12 cellular contexts compared by ENCODE assay signal in the genomic region with DNA sequence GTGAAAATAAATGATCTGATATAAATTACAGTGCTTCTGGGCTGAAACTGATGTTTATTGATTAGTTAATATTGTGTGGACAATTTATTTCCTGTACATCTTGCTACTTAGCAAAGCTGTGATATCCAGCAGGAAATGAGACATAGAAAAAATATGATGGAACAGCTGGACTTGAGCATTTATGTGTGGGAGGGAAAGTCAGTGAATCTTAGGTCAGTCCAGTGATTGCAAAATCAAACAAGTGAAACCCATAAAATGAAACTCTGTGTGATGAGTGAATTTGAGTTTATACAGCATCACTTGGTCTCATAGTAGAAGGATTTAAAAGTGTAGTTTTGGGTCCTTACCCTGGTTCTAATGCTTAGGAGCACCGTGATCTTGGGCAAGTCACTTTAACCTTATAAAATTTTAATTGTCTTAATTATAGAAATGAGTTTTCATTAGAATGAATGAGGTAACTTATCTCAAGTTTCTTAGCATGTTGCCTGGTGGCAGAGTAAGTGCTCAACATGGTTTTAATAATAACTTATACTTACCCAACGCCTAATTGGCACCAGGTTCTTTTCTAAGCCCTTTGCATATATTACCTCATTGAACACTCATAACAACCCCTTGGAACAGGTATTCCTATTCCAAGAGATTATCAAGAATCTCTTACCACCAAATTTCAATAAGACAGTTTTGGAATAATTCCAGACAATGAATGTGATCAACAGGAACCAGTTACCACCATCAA.
A peak's percentile ranks its signal among the peaks of the same experiment; 100 is the strongest.
DNase-seq lines count a peak whose midpoint lies in the region; ATAC-seq and TF ChIP-seq lines count a peak whose summit lies in the region.
"Had no signal": no experiment of that assay in that cellular context is flagged by ENCODE, and none has a peak within 500 bp of the region (broad histone marks: within the 10 kb centered on the region; RNA-seq: fewer than 3 reads in every experiment).

No MANE protein-coding gene starts in this region.

- H3K36me3 Mint-ChIP-seq in neural progenitor cell, result no peaks in the 10 kb centered on the region

- H3K27ac Mint-ChIP-seq in neural progenitor cell, result no peak overlapping the region
- no peak overlapping the region for H3K27ac Mint-ChIP-seq in stimulated activated naive CD8-positive, alpha-beta T cell treated with anti-CD3 and anti-CD28 coated beads, Interleukin-15, amount 100 ng/mL, for 72 hours

- H3K4me3 ChIP-seq in GM23248 (peak overlapping the region; percentile 32), foreskin fibroblast (ENCODE audit: low read depth in 1 of 2, low read length in 2 of 2) (no peak overlapping the region), skeletal muscle cell (ENCODE audit: low read depth, low read length) (no peak overlapping the region), neural progenitor cell (no peak overlapping the region)
- H3K4me3 ChIP-seq: coronary artery, K562 had no signal

- in situ Hi-C loops in GM23248 (cut with MboI), result no loop called here

- peak overlapping the region; percentile 34 for H3K27ac ChIP-seq in GM23248
- no peak overlapping the region for H3K27ac ChIP-seq in neural progenitor cell

- peaks cover 54% of the 10 kb centered on the region for H3K4me1 ChIP-seq in GM23248 (ENCODE audit: insufficient read depth)
- no peaks in the 10 kb centered on the region for H3K4me1 ChIP-seq in neural progenitor cell

- H3K9ac ChIP-seq in GM23248 (no peak overlapping the region), neural progenitor cell (no peak overlapping the region)

- peaks cover 63% of the 10 kb centered on the region for H3F3A ChIP-seq in GM23248 (ENCODE audit: insufficient read depth)
- no peaks in the 10 kb centered on the region for H3F3A ChIP-seq in neural progenitor cell (ENCODE audit: low read depth)

- POLR2A ChIA-PET in HEK293T (lab: Yijun Ruan, JAX), result no interaction called here

- no peaks in the 10 kb centered on the region for H3K27me3 Mint-ChIP-seq in neural progenitor cell (ENCODE audit: insufficient read depth, low read depth)
- H3K27me3 Mint-ChIP-seq in stimulated activated naive CD8-positive, alpha-beta T cell treated with anti-CD3 and anti-CD28 coated beads, Interleukin-15, amount 100 ng/mL, for 72 hours, result no peaks in the 10 kb centered on the region

- no peaks in the 10 kb centered on the region for H3K9me3 Mint-ChIP-seq in neural progenitor cell
- H3K9me3 Mint-ChIP-seq in stimulated activated naive CD8-positive, alpha-beta T cell treated with anti-CD3 and anti-CD28 coated beads, Interleukin-15, amount 100 ng/mL, for 72 hours, result no peaks in the 10 kb centered on the region

- no peaks in the 10 kb centered on the region for H3K9me2 ChIP-seq in GM23248 (ENCODE audit: insufficient read depth)

- H2AFZ ChIP-seq in GM23248 (no peak overlapping the region), neural progenitor cell (replicated peaks) (no peak overlapping the region)

- no peaks in the 10 kb centered on the region for H4K20me1 ChIP-seq in GM23248 (ENCODE audit: insufficient read depth)
- H4K20me1 ChIP-seq in neural progenitor cell (ENCODE audit: low read depth), result no peaks in the 10 kb centered on the region

- no peak overlapping the region for H3K4me3 Mint-ChIP-seq in neural progenitor cell
- H3K4me3 Mint-ChIP-seq in stimulated activated naive CD8-positive, alpha-beta T cell treated with anti-CD3 and anti-CD28 coated beads, Interleukin-15, amount 100 ng/mL, for 72 hours, result no peak overlapping the region

- H3K36me3 ChIP-seq in GM23248 (ENCODE audit: low read depth) (no peaks in the 10 kb centered on the region), neural progenitor cell (no peaks in the 10 kb centered on the region)

- no peak for ATAC-seq in stimulated activated naive CD8-positive, alpha-beta T cell treated with anti-CD3 and anti-CD28 coated beads, Interleukin-15, amount 100 ng/mL, for 72 hours
- ATAC-seq: K562 had no signal

- H3K9me3 ChIP-seq in GM23248 (ENCODE audit: low read depth) (no peaks in the 10 kb centered on the region), neural progenitor cell (ENCODE audit: low read depth) (no peaks in the 10 kb centered on the region)

- DNase-seq in GM23248, result peak; percentile 95
- peak; percentile 17 for DNase-seq in SW480 (ENCODE audit: low spot score)
- DNase-seq in foreskin fibroblast, result peak; percentile 88 to 93
- DNase-seq in skeletal muscle cell (ENCODE audit: low read depth), result peak; percentile 82
- no peak for DNase-seq in neural progenitor cell (ENCODE audit: low spot score)
- DNase-seq in HEK293T (ENCODE audit: extremely low spot score), result no peak
- DNase-seq in activated naive CD4-positive, alpha-beta T cell treated with Interleukin-2 at 50 U/mL for 16 hours, result no peak
- no peak for DNase-seq in stimulated activated naive CD8-positive, alpha-beta T cell treated with anti-CD3 and anti-CD28 coated beads, Interleukin-15, amount 100 ng/mL, for 72 hours
- DNase-seq: NCI-H748 treated with DMSO at 0.1 percent for 48 hours, T1000 had no signal

- CTCF ChIA-PET in HEK293T (lab: Yijun Ruan, JAX), result no interaction called here

- TF ChIP-seq CTCF in foreskin fibroblast (IDR thresholded peaks at IDR 0.05; ENCODE audit: low read depth, low read length) (no peak), neural progenitor cell (IDR thresholded peaks at IDR 0.05) (no peak)

- H3K27me3 ChIP-seq in GM23248 (replicated peaks; ENCODE audit: insufficient read depth), result no peaks in the 10 kb centered on the region
- H3K27me3 ChIP-seq in neural progenitor cell, result no peaks in the 10 kb centered on the region

- 0% methylated on average over 2 of the region's 2 CpGs for WGBS in GM23248 (ENCODE audit: low coverage in 1 of 2, low lambda C conversion rate in 2 of 2, missing lambda C conversion rate in 2 of 2), 2 experiments

- peak overlapping the region; percentile 64 for H3K4me2 ChIP-seq in GM23248 (ENCODE audit: unreplicated experiment)
- no peak overlapping the region for H3K4me2 ChIP-seq in neural progenitor cell

- H3K79me2 ChIP-seq in GM23248 (ENCODE audit: insufficient read depth), result no peaks in the 10 kb centered on the region
- H3K79me2 ChIP-seq in neural progenitor cell (ENCODE audit: low read depth), result no peaks in the 10 kb centered on the region

- H3K4me1 Mint-ChIP-seq in neural progenitor cell, result no peaks in the 10 kb centered on the region
- H3K4me1 Mint-ChIP-seq in stimulated activated naive CD8-positive, alpha-beta T cell treated with anti-CD3 and anti-CD28 coated beads, Interleukin-15, amount 100 ng/mL, for 72 hours, result no peaks in the 10 kb centered on the region

TF ChIP-seq in HEK293T, 16 proteins besides CTCF, POLR2A, EP300 and RAD21:
- TF ChIP-seq BHLHE40 (IDR thresholded peaks at IDR 0.05; ENCODE audit: borderline replicate concordance) (no peak), SP1 (IDR thresholded peaks at IDR 0.05) (no peak), FOXM1 (IDR thresholded peaks at IDR 0.05; ENCODE audit: borderline replicate concordance) (no peak), ARNT (IDR thresholded peaks at IDR 0.05) (no peak), HDGF (IDR thresholded peaks at IDR 0.05; ENCODE audit: borderline replicate concordance) (no peak), FOXK2 (IDR thresholded peaks at IDR 0.05) (no peak), NFRKB (IDR thresholded peaks at IDR 0.05) (no peak), CTBP1 (IDR thresholded peaks at IDR 0.05; ENCODE audit: borderline replicate concordance) (no peak), TARDBP (IDR thresholded peaks at IDR 0.05) (no peak), SUZ12 (IDR thresholded peaks at IDR 0.05) (no peak), ZNF384 (IDR thresholded peaks at IDR 0.05) (no peak)
- TF ChIP-seq, protein P1, sequence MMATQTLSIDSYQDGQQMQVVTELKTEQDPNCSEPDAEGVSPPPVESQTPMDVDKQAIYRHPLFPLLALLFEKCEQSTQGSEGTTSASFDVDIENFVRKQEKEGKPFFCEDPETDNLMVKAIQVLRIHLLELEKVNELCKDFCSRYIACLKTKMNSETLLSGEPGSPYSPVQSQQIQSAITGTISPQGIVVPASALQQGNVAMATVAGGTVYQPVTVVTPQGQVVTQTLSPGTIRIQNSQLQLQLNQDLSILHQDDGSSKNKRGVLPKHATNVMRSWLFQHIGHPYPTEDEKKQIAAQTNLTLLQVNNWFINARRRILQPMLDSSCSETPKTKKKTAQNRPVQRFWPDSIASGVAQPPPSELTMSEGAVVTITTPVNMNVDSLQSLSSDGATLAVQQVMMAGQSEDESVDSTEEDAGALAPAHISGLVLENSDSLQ (IDR thresholded peaks at IDR 0.05), result no peak

Comparison
In these comparisons a context has a peak if more than half of its experiments do, and no peak if none do; other contexts are left out.
1. DNase-seq: peak in GM23248 (single experiment), SW480 (single experiment), foreskin fibroblast (2 of 2) and skeletal muscle cell (single experiment); none in neural progenitor cell (single experiment), HEK293T (single experiment), activated naive CD4-positive, alpha-beta T cell treated with Interleukin-2 at 50 U/mL for 16 hours (single experiment) and stimulated activated naive CD8-positive, alpha-beta T cell treated with anti-CD3 and anti-CD28 coated beads, Interleukin-15, amount 100 ng/mL, for 72 hours (0 of 2).